Comparison of ENCODE assay signal across 9 cellular contexts in the genomic region with DNA sequence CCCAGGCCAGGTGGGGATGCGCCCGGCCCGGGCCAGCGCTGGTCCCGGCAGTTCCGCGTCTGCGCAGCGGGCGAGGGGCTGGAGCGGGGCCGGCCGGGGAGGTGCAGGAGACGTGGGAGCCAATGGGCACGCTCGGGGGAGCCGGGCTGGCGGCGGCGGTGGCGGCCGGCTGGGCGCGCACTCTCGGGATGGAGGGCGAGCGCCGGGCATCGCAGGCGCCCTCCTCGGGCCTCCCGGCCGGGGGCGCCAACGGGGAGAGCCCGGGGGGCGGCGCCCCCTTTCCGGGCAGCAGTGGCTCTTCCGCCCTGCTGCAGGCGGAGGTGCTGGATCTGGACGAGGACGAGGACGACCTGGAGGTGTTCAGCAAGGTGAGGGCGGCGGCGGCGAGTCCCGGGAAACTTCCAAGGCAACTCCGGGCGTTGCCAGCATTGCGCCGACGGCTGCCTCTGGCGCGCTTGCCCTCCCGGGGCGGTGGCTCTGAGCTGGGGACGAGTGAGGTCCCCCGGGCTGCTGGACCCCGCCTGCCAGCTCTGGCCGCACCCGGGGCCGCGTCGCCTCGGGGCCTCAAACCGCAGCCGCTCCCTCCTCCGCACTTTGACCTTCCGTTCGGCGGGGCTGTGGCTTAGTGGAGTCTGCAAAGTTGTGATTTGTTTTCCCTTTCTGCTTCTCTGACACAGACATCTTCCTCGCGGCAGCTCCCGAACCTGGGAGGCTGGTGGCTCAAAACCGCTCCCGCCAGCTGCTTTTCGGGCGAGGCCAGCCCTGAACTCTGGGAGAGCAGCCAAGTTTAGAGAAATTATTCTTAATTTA. TPM values are rescaled to one million over a fixed set of nuclear protein-coding genes. Genes with fewer than 3 reads are reported as not detected.
A peak's percentile ranks its signal among the peaks of the same experiment; 100 is the strongest.
DNase-seq lines count a peak whose midpoint lies in the region; ATAC-seq, FAIRE-seq and TF ChIP-seq lines count a peak whose summit lies in the region.
"Had no signal": no experiment of that assay in that cellular context is flagged by ENCODE, and none has a peak within 500 bp of the region (broad histone marks: within the 10 kb centered on the region; RNA-seq: fewer than 3 reads in every experiment).

A gene with protein sequence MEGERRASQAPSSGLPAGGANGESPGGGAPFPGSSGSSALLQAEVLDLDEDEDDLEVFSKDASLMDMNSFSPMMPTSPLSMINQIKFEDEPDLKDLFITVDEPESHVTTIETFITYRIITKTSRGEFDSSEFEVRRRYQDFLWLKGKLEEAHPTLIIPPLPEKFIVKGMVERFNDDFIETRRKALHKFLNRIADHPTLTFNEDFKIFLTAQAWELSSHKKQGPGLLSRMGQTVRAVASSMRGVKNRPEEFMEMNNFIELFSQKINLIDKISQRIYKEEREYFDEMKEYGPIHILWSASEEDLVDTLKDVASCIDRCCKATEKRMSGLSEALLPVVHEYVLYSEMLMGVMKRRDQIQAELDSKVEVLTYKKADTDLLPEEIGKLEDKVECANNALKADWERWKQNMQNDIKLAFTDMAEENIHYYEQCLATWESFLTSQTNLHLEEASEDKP (plus strand): TSS at position 178 of the 810 bp plus-strand sequence. CDS start 11 bp downstream, at position 189.

- no peaks in the 10 kb centered on the region for H3K36me3 Mint-ChIP-seq in CD8-positive, alpha-beta T cell
- peaks cover 0 to 3% (median 0%) of the 10 kb centered on the region in 3 donors for H3K36me3 Mint-ChIP-seq in immature natural killer cell

- H3K27me3 Mint-ChIP-seq in CD8-positive, alpha-beta T cell (ENCODE audit: low read depth): peaks cover 40% of the 10 kb centered on the region
- H3K27me3 Mint-ChIP-seq in immature natural killer cell (ENCODE audit: low read depth in 3 of 3): peaks cover 11 to 27% (median 23%) of the 10 kb centered on the region in 3 donors

- no peak within 1 kb of the TSS for H3K27ac ChIP-seq in CD8-positive, alpha-beta T cell (ENCODE audit: low read depth, low read length)
- peak within 1 kb of the TSS; percentile 86 to 91 (median 88) for H3K27ac ChIP-seq in sigmoid colon

- H3K27me3 ChIP-seq in CD8-positive, alpha-beta T cell (ENCODE audit: insufficient read depth, low read length): no peaks in the 10 kb centered on the region
- no peaks in the 10 kb centered on the region for H3K27me3 ChIP-seq in sigmoid colon

- peak in 1 of 7 experiments; percentile 20 for DNase-seq in CD8-positive, alpha-beta T cell
- DNase-seq in GM19238 (ENCODE audit: insufficient read length, low spot score) (peak; percentile 36), RCC 7860 (ENCODE audit: low spot score) (peak; percentile 56), cerebellum (ENCODE audit: low spot score) (peak; percentile 19), immature natural killer cell (peak in 2 of 3 donors; percentile 1 to 2), sigmoid colon (peak; percentile 91)

- no peak for TF ChIP-seq EP300 in sigmoid colon (IDR thresholded peaks at IDR 0.05)

- POLR2A ChIA-PET in CD8-positive, alpha-beta T cell (lab: Charles Lee): no interaction called here

- no peaks in the 10 kb centered on the region for H3K36me3 ChIP-seq in CD8-positive, alpha-beta T cell (ENCODE audit: insufficient read depth, low read length)
- H3K36me3 ChIP-seq in sigmoid colon: no peaks in the 10 kb centered on the region

- H3K9me3 Mint-ChIP-seq in CD8-positive, alpha-beta T cell: no peaks in the 10 kb centered on the region
- peaks cover 2 to 11% (median 5%) of the 10 kb centered on the region in 6 donors for H3K9me3 Mint-ChIP-seq in immature natural killer cell

- CTCF ChIA-PET in CD8-positive, alpha-beta T cell (lab: Charles Lee): no interaction called here

- H3K9me3 ChIP-seq in CD8-positive, alpha-beta T cell (ENCODE audit: low read length): no peaks in the 10 kb centered on the region
- no peaks in the 10 kb centered on the region for H3K9me3 ChIP-seq in sigmoid colon

- FAIRE-seq in RCC 7860 (lab: Jason Lieb, UNC): no peak

- no peak within 1 kb of the TSS for H3K27ac Mint-ChIP-seq in CD8-positive, alpha-beta T cell
- H3K27ac Mint-ChIP-seq in immature natural killer cell: no peak within 1 kb of the TSS

- peak within 1 kb of the TSS; percentile 48 for H3K4me3 ChIP-seq in CD8-positive, alpha-beta T cell (ENCODE audit: low read depth, low read length)
- peak within 1 kb of the TSS; percentile 69 to 89 (median 78) for H3K4me3 ChIP-seq in sigmoid colon

- TF ChIP-seq CTCF in CD8-positive, alpha-beta T cell (IDR thresholded peaks at IDR 0.05): no peak
- peak in 1 of 4 experiments; percentile 14 for TF ChIP-seq CTCF in sigmoid colon (IDR thresholded peaks at IDR 0.05)

- H3K4me1 Mint-ChIP-seq in CD8-positive, alpha-beta T cell (ENCODE audit: low read depth): peaks cover 18% of the 10 kb centered on the region
- peaks cover 14 to 19% of the 10 kb centered on the region in 2 donors for H3K4me1 Mint-ChIP-seq in immature natural killer cell

- peak within 1 kb of the TSS; percentile 77 for H3K4me3 Mint-ChIP-seq in CD8-positive, alpha-beta T cell
- peak within 1 kb of the TSS; percentile 76 to 82 (median 79) for H3K4me3 Mint-ChIP-seq in immature natural killer cell

- intact Hi-C loops in CD8-positive, alpha-beta T cell (cut with DNase I, micrococcal nuclease): no loop called here
- intact Hi-C loops in sigmoid colon (cut with DNase I): no loop called here

- peak in 1 of 2 donors; percentile 13 for TF ChIP-seq POLR2A in sigmoid colon (IDR thresholded peaks at IDR 0.05)

- no peak for ATAC-seq in CD8-positive, alpha-beta T cell
- peak; percentile 84 for ATAC-seq in HG03354 (IDR thresholded peaks at IDR 0.05; ENCODE audit: poor library complexity, severe bottlenecking, unreplicated experiment)
- ATAC-seq in HG03521 (IDR thresholded peaks at IDR 0.05; ENCODE audit: unreplicated experiment): no peak

- WGBS in sigmoid colon, 2 donors: 1% methylated on average over 80 of the region's 80 CpGs

- peaks cover 10% of the 10 kb centered on the region for H3K4me1 ChIP-seq in CD8-positive, alpha-beta T cell (ENCODE audit: insufficient read depth, low read length)
- H3K4me1 ChIP-seq in sigmoid colon: peaks cover 0 to 16% (median 6%) of the 10 kb centered on the region in 4 donors

RNA-seq across cellular contexts. Expression of the gene that starts here (rescaled TPM):
- not detected for total RNA-seq in CD8-positive, alpha-beta T cell
- total RNA-seq in cerebellum (11.3 TPM), sigmoid colon (10 to 100 TPM; 29.6 to 39.1 (median 37.2) TPM)
- polyA plus RNA-seq in immature natural killer cell (not detected), sigmoid colon (10 to 100 TPM; 27.1 to 46.7 (median 38.4) TPM)
- total RNA-seq: T-helper 2 cell treated with Interferon-gamma antibody and Interleukin-4, amounts not matched to agents 100 ng/mL and 5 ng/mL, for 36 hours had no signal

Comparison
In these comparisons a context has a peak if more than half of its experiments do, and no peak if none do; other contexts are left out.
1. RNA of the gene that starts here (total RNA-seq): 29.6 to 39.1 TPM in sigmoid colon and 11.3 TPM in cerebellum (single experiment); not detected in CD8-positive, alpha-beta T cell; every median in the first group is over 10 times any median in the second.
2. RNA of the gene that starts here (polyA plus RNA-seq): 27.1 to 46.7 TPM in sigmoid colon; not detected in immature natural killer cell; every median in the first group is over 10 times any median in the second.
3. Peak in DNase-seq in immature natural killer cell; RNA of the gene not detected or under 1 TPM.